ENCODE assay signal across 21 cellular contexts in genomic region chr1:6461538-6462411, GRCh38. TPM values are rescaled to one million over a fixed set of nuclear protein-coding genes. Genes with fewer than 3 reads are reported as not detected.
DNase-seq lines count a peak whose midpoint lies in the region; ATAC-seq and TF ChIP-seq lines count a peak whose summit lies in the region.
"Had no signal": no experiment of that assay in that cellular context is flagged by ENCODE, and none has a peak within 500 bp of the region (broad histone marks: within the 10 kb centered on the region; RNA-seq: fewer than 3 reads in every experiment).

No MANE protein-coding gene starts in this region.

- POLR2A ChIA-PET in activated CD4-positive, alpha-beta memory T cell treated with anti-CD3 and anti-CD28 coated beads, Interleukin-2, amount 10 ng/mL, durations not matched to agents 7 days and 5 days (lab: Charles Lee) = interaction anchor here (0.8 to 1.4 kb wide), 2 partner anchors 10 to 19 kb away, joined by 3 read pairs; no protein-coding TSS in a partner anchor

- H3K9me3 ChIP-seq in tibial nerve = no peaks in the 10 kb centered on the region
- H3K9me3 ChIP-seq: esophagus muscularis mucosa, thoracic aorta had no signal

- H3K27ac Mint-ChIP-seq in activated CD4-positive, alpha-beta memory T cell treated with anti-CD3 and anti-CD28 coated beads, Interleukin-2, amount 10 ng/mL, durations not matched to agents 7 days and 5 days = peak overlapping the region; percentile 68
- H3K27ac Mint-ChIP-seq in effector memory CD8-positive, alpha-beta T cell = peak overlapping the region; percentile 95 to 99

- H3K27me3 ChIP-seq in tibial nerve = peaks cover 0 to 26% of the 10 kb centered on the region in 2 donors

- no peak for TF ChIP-seq CTCF in tibial nerve (IDR thresholded peaks at IDR 0.05)

- no peak overlapping the region for H3K4me3 ChIP-seq in tibial nerve
- H3K4me3 ChIP-seq: thoracic aorta had no signal

- no peak for TF ChIP-seq EP300 in tibial nerve (IDR thresholded peaks at IDR 0.05)

- CTCF ChIA-PET in activated CD4-positive, alpha-beta memory T cell treated with anti-CD3 and anti-CD28 coated beads, Interleukin-2, amount 10 ng/mL, durations not matched to agents 7 days and 5 days (lab: Charles Lee) = no interaction called here

- H3K4me1 Mint-ChIP-seq in activated CD4-positive, alpha-beta memory T cell treated with anti-CD3 and anti-CD28 coated beads, Interleukin-2, amount 10 ng/mL, durations not matched to agents 7 days and 5 days = peaks cover 54% of the 10 kb centered on the region
- peaks cover 19 to 33% of the 10 kb centered on the region in 2 donors for H3K4me1 Mint-ChIP-seq in effector memory CD8-positive, alpha-beta T cell (ENCODE audit: low read depth in 2 of 2)

- in situ Hi-C loops in ACHN (cut with HindIII; ENCODE audit: low pct_ligation_motif_present, low pct_unique_long_range_greater_than_20kb, low sequenced_read_pairs) = no loop called here

- peak; percentile 31 for DNase-seq in stimulated activated CD4-positive, alpha-beta T cell treated with anti-CD3 and anti-CD28 coated beads, Interleukin-4, amount 100 ng/mL, for 24 hours
- DNase-seq in stimulated activated CD4-positive, alpha-beta T cell treated with anti-CD3 and anti-CD28 coated beads, Interleukin-2, amount 100 ng/mL, for 24 hours = no peak
- DNase-seq in activated CD4-positive, alpha-beta memory T cell treated with anti-CD3 and anti-CD28 coated beads, Interleukin-2, amount 10 ng/mL, durations not matched to agents 7 days and 5 days = no peak
- DNase-seq in effector memory CD8-positive, alpha-beta T cell = no peak
- DNase-seq in tibial nerve (ENCODE audit: low spot score in 2 of 2) (no peak), ACHN (no peak), NCI-H187 (lab: John Stamatoyannopoulos, UW) (no peak)
- DNase-seq: activated CD4-positive, CD25-positive, alpha-beta regulatory T cell treated with anti-CD3 and anti-CD28 coated beads, Interleukin-2, amount 50 U/mL, for 72 hours; AML-193; dermis blood vessel endothelial cell; glutamatergic neuron; NCI-H187 treated with DMSO at 0.1 percent for 48 hours; NCI-H446; stimulated activated CD4-positive, alpha-beta T cell treated with anti-CD3 and anti-CD28 coated beads, Interleukin-15, amount 100 ng/mL, for 24 hours had no signal

- peaks cover 38% of the 10 kb centered on the region for H3K36me3 Mint-ChIP-seq in activated CD4-positive, alpha-beta memory T cell treated with anti-CD3 and anti-CD28 coated beads, Interleukin-2, amount 10 ng/mL, durations not matched to agents 7 days and 5 days (ENCODE audit: low read depth)
- peaks cover 69% of the 10 kb centered on the region for H3K36me3 Mint-ChIP-seq in effector memory CD8-positive, alpha-beta T cell (ENCODE audit: insufficient read depth)
- H3K36me3 Mint-ChIP-seq: memory B cell had no signal

- H3K9me3 Mint-ChIP-seq in activated CD4-positive, alpha-beta memory T cell treated with anti-CD3 and anti-CD28 coated beads, Interleukin-2, amount 10 ng/mL, durations not matched to agents 7 days and 5 days = no peaks in the 10 kb centered on the region
- H3K9me3 Mint-ChIP-seq in effector memory CD8-positive, alpha-beta T cell = no peaks in the 10 kb centered on the region
- H3K9me3 Mint-ChIP-seq: memory B cell had no signal

- peaks cover 0 to 14% (median 11%) of the 10 kb centered on the region in 4 donors for H3K4me1 ChIP-seq in tibial nerve

- H3K27me3 Mint-ChIP-seq in activated CD4-positive, alpha-beta memory T cell treated with anti-CD3 and anti-CD28 coated beads, Interleukin-2, amount 10 ng/mL, durations not matched to agents 7 days and 5 days = peaks cover 7% of the 10 kb centered on the region
- H3K27me3 Mint-ChIP-seq in effector memory CD8-positive, alpha-beta T cell = peaks cover 16 to 17% of the 10 kb centered on the region in 2 donors

- no peak for ATAC-seq in effector memory CD8-positive, alpha-beta T cell (replicated peaks)
- ATAC-seq in GM18519 (IDR thresholded peaks at IDR 0.05; ENCODE audit: low FRiP score, unreplicated experiment) = no peak

- no peak for TF ChIP-seq POLR2A in tibial nerve (IDR thresholded peaks at IDR 0.05)

- H3K4me3 Mint-ChIP-seq in activated CD4-positive, alpha-beta memory T cell treated with anti-CD3 and anti-CD28 coated beads, Interleukin-2, amount 10 ng/mL, durations not matched to agents 7 days and 5 days = peak overlapping the region; percentile 28
- H3K4me3 Mint-ChIP-seq in effector memory CD8-positive, alpha-beta T cell = peak overlapping the region in 1 of 2 donors; percentile 78
- H3K4me3 Mint-ChIP-seq: brain had no signal

- WGBS in tibial nerve, 2 donors = 86 to 94% methylated on average over 48 of the region's 48 CpGs

- H3K36me3 ChIP-seq in tibial nerve = peaks cover 0 to 40% (median 0%) of the 10 kb centered on the region in 3 donors

- H3K27ac ChIP-seq in tibial nerve = peak overlapping the region in 3 of 4 donors; percentile 68 to 86 (median 80)
- H3K27ac ChIP-seq: esophagus muscularis mucosa, thoracic aorta had no signal

RNA-seq across cellular contexts. Expression of gene TNFRSF25, which starts 4.2 kb away (rescaled TPM):
- 10 to 100 TPM; 82.9 to 85.1 TPM for total RNA-seq in activated CD4-positive, alpha-beta memory T cell treated with anti-CD3 and anti-CD28 coated beads, Interleukin-2, amount 10 ng/mL, durations not matched to agents 7 days and 5 days
- total RNA-seq in tibial nerve = 10 to 100 TPM; 32.3 to 79.8 (median 53.4) TPM

RNA-seq across cellular contexts. Expression of gene PLEKHG5, which starts 29.7 kb away (rescaled TPM):
- 1 to 10 TPM; 1.7 to 2.3 TPM for total RNA-seq in activated CD4-positive, alpha-beta memory T cell treated with anti-CD3 and anti-CD28 coated beads, Interleukin-2, amount 10 ng/mL, durations not matched to agents 7 days and 5 days
- 10 to 100 TPM; 25.6 to 40.8 (median 30.8) TPM for total RNA-seq in tibial nerve

RNA-seq across cellular contexts. Expression of gene ESPN, which starts 37.2 kb away (rescaled TPM):
- under 1 TPM; 0.96 to 0.98 TPM for total RNA-seq in activated CD4-positive, alpha-beta memory T cell treated with anti-CD3 and anti-CD28 coated beads, Interleukin-2, amount 10 ng/mL, durations not matched to agents 7 days and 5 days
- total RNA-seq in tibial nerve = 1 to 10 TPM in 3 of 4 donors, under 1 TPM in 1; 0.60 to 6.1 (median 1.7) TPM
- total RNA-seq: H4, thoracic aorta had no signal

RNA-seq across cellular contexts. Expression of gene HES2, which starts 42.1 kb away (rescaled TPM):
- under 1 TPM; 0.13 to 0.70 TPM for total RNA-seq in activated CD4-positive, alpha-beta memory T cell treated with anti-CD3 and anti-CD28 coated beads, Interleukin-2, amount 10 ng/mL, durations not matched to agents 7 days and 5 days
- not detected for total RNA-seq in tibial nerve
- total RNA-seq: esophagus muscularis mucosa, H4, Right ventricle myocardium inferior, thoracic aorta had no signal

Comparison
In these comparisons a context has a peak if more than half of its experiments do, and no peak if none do; other contexts are left out.
1. RNA of gene PLEKHG5, which starts 29.7 kb away (total RNA-seq): 25.6 to 40.8 TPM in tibial nerve; 1.7 to 2.3 TPM in activated CD4-positive, alpha-beta memory T cell treated with anti-CD3 and anti-CD28 coated beads, Interleukin-2, amount 10 ng/mL, durations not matched to agents 7 days and 5 days; every median in the first group is over 4 times any median in the second.